ENCODE assay signal across 13 cellular contexts in the genomic region with DNA sequence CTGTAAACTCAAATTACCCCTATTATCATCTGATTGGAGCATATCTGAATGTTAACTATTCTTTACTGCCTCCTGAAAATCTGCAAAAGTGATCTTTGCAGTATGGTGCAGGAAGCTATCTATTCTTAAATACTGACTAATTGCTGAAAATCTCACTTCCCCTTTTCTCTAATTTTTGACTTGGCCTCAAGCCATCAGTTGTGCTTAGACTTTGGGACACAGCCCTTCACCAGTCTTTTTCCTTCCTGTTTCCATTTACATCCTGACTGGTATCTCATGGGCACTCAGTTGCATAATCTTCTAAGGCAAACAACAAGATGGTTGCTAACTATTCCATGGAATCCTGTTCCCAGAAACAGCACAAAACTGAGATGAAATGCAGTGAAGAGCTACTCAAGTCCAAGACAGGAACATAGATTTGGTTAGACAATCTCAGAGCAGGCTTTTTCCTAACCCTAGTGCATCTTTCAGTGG.
DNase-seq lines count a peak whose midpoint lies in the region; ATAC-seq lines count a peak whose summit lies in the region.
"Had no signal": no experiment of that assay in that cellular context is flagged by ENCODE, and none has a peak within 500 bp of the region (broad histone marks: within the 10 kb centered on the region; RNA-seq: fewer than 3 reads in every experiment).

No MANE protein-coding gene starts in this region.

- ATAC-seq in GM18511 (IDR thresholded peaks at IDR 0.05; ENCODE audit: unreplicated experiment): peak; percentile 66
- peak; percentile 73 for ATAC-seq in GM21576 (IDR thresholded peaks at IDR 0.05; ENCODE audit: unreplicated experiment)
- ATAC-seq in HG03432 (IDR thresholded peaks at IDR 0.05; ENCODE audit: unreplicated experiment): peak; percentile 73
- no peak for ATAC-seq in activated CD4-positive, CD25-positive, alpha-beta regulatory T cell treated with anti-CD3 and anti-CD28 coated beads, Interleukin-2, amount 50 U/mL, for 24 hours

- no peak for DNase-seq in NCI-H526 (lab: John Stamatoyannopoulos, UW)
- DNase-seq in NK-92 (lab: John Stamatoyannopoulos, UW; ENCODE audit: unreplicated experiment): no peak
- no peak for DNase-seq in NCI-H146 treated with DMSO at 0.1 percent for 48 hours (lab: John Stamatoyannopoulos, UW; ENCODE audit: unreplicated experiment)
- DNase-seq: DMS153, IMR-90, left cardiac atrium, tibial artery had no signal

- peak overlapping the region; percentile 4 for H3K27ac ChIP-seq in cingulate gyrus (ENCODE audit: low read depth, low read length)
- H3K27ac ChIP-seq: SJSA1, tibial artery had no signal

Comparison
In these comparisons a context has a peak if more than half of its experiments do, and no peak if none do; other contexts are left out.
1. ATAC-seq: peak in GM18511 (single experiment), GM21576 (single experiment) and HG03432 (single experiment); none in activated CD4-positive, CD25-positive, alpha-beta regulatory T cell treated with anti-CD3 and anti-CD28 coated beads, Interleukin-2, amount 50 U/mL, for 24 hours (0 of 2).